Comparison of ENCODE assay signal across 16 cellular contexts in the genomic region with DNA sequence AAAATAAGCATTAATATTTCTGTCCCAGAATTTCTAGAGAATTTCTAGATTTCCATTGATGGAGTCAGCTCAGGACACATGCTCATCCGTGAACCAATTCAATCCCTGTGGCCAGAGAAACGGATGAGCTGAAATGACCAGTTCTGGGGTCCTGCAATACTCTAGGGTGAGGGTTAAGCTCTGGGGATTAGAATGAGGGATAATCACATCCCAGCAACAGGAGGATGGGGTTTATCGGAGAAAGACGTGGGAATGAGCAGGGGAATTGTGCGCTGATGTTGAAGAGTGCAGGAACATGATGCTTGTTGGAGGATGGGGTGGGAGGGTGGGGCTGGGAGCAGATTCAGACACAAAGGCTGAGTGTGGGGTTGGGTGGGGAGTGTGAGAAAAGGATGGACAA.
A peak's percentile ranks its signal among the peaks of the same experiment; 100 is the strongest.
DNase-seq lines count a peak whose midpoint lies in the region; TF ChIP-seq lines count a peak whose summit lies in the region.
"Had no signal": no experiment of that assay in that cellular context is flagged by ENCODE, and none has a peak within 500 bp of the region (broad histone marks: within the 10 kb centered on the region; RNA-seq: fewer than 3 reads in every experiment).

No MANE protein-coding gene starts in this region.

- intact Hi-C loops in posterior vena cava (cut with DNase I): no loop called here

- no peaks in the 10 kb centered on the region for H3K27me3 ChIP-seq in WERI-Rb-1 (ENCODE audit: insufficient read depth, low read depth, severe bottlenecking)
- H3K27me3 ChIP-seq: BLaER1 had no signal

- in situ Hi-C loops in GM13976 (cut with MboI; ENCODE audit: low sequenced_read_pairs, unreplicated experiment): no loop called here

- TF ChIP-seq CTCF in GM13976 (IDR thresholded peaks at IDR 0.05; ENCODE audit: borderline replicate concordance, control extremely low read depth, extremely low read depth, insufficient read depth, missing control alignments): no peak
- no peak for TF ChIP-seq CTCF in WERI-Rb-1 (IDR thresholded peaks at IDR 0.05; ENCODE audit: low read depth, low read length)

- no peak overlapping the region for H3K4me3 ChIP-seq in WERI-Rb-1 (ENCODE audit: low read depth, low read length)
- H3K4me3 ChIP-seq: BLaER1, HAP-1 had no signal

- DNase-seq in GM13976 (ENCODE audit: low spot score): peak; percentile 8
- peak; percentile 60 for DNase-seq in WERI-Rb-1
- DNase-seq in posterior vena cava (ENCODE audit: low spot score): peak; percentile 34
- no peak for DNase-seq in activated CD4-positive, CD25-positive, alpha-beta regulatory T cell (lab: John Stamatoyannopoulos, UW)
- no peak for DNase-seq in D341Med (ENCODE audit: low spot score)
- DNase-seq in 8988T: no peak
- DNase-seq: Caco-2; CD4-positive, CD25-positive, alpha-beta regulatory T cell; CD8-positive, alpha-beta T cell; DMS79 treated with DMSO at 0.1 percent for 48 hours; GF-D8; GOT3; HFFc6 had no signal

- no peaks in the 10 kb centered on the region for H3K36me3 ChIP-seq in WERI-Rb-1
- H3K36me3 ChIP-seq: BLaER1, HAP-1 had no signal

- no peaks in the 10 kb centered on the region for H3K9me3 ChIP-seq in WERI-Rb-1 (ENCODE audit: severe bottlenecking)
- H3K9me3 ChIP-seq: BLaER1, Caco-2, HAP-1 had no signal

- no peak overlapping the region for H3K27ac ChIP-seq in WERI-Rb-1
- H3K27ac ChIP-seq: BLaER1, C4-2B had no signal

Comparison
In these comparisons a context has a peak if more than half of its experiments do, and no peak if none do; other contexts are left out.
1. DNase-seq: peak in GM13976 (single experiment), WERI-Rb-1 (single experiment) and posterior vena cava (single experiment); none in activated CD4-positive, CD25-positive, alpha-beta regulatory T cell (0 of 4), D341Med (single experiment) and 8988T (single experiment).